Comparison of ENCODE assay signal across 1 cellular context in genomic region chr17:80943346-80944145, GRCh38.
TF ChIP-seq lines count a peak whose summit lies in the region.

No MANE protein-coding gene starts in this region.

TF ChIP-seq in HCT116, 20 proteins besides CTCF, POLR2A, EP300 and RAD21 (continued from another document):
- no peak for TF ChIP-seq SRF (IDR thresholded peaks at IDR 0.05; ENCODE audit: low read depth)
